In genomic region chr16:55118701-55119260, GRCh38 we compare ENCODE assay signal across 25 cellular contexts.
DNase-seq lines count a peak whose midpoint lies in the region; FAIRE-seq and TF ChIP-seq lines count a peak whose summit lies in the region.
"Had no signal": no experiment of that assay in that cellular context is flagged by ENCODE, and none has a peak within 500 bp of the region (broad histone marks: within the 10 kb centered on the region; RNA-seq: fewer than 3 reads in every experiment).

No MANE protein-coding gene starts in this region.

- peak overlapping the region in 4 of 11 experiments; percentile 29 to 64 (median 54); a peak in 5 of 22 replicates for H3K27ac ChIP-seq in BLaER1 treated with 17β-estradiol and CSF1 and Interleukin-3, amounts not matched to agents 10 nM and 100 nM
- no peak overlapping the region for H3K27ac ChIP-seq in endodermal cell (ENCODE audit: low read depth, low read length)
- no peak overlapping the region for H3K27ac ChIP-seq in neuronal stem cell (replicated peaks; ENCODE audit: low read length)
- peak overlapping the region; percentile 34 to 50 for H3K27ac ChIP-seq in tibial artery

- H3K27me3 Mint-ChIP-seq in endodermal cell (ENCODE audit: insufficient read depth) (peaks cover 9% of the 10 kb centered on the region), HFFc6 (ENCODE audit: insufficient read depth) (peaks cover 1% of the 10 kb centered on the region; the same call in 1 of the 2 replicates)
- H3K27me3 Mint-ChIP-seq: CD4-positive, alpha-beta memory T cell; CD4-positive, CD25-positive, alpha-beta regulatory T cell had no signal

- H4K8ac ChIP-seq in neuronal stem cell (ENCODE audit: low read depth, low read length) = no peak overlapping the region

- H3K18ac ChIP-seq in neuronal stem cell (ENCODE audit: low read length) = peak overlapping the region; percentile 21

- H2BK15ac ChIP-seq in neuronal stem cell (ENCODE audit: low read length) = no peak overlapping the region

- H3K27ac Mint-ChIP-seq in endodermal cell = no peak overlapping the region
- no peak overlapping the region for H3K27ac Mint-ChIP-seq in HFFc6
- H3K27ac Mint-ChIP-seq: CD14-positive monocyte; CD4-positive, CD25-positive, alpha-beta regulatory T cell; CD8-positive, alpha-beta memory T cell had no signal

- H3K79me1 ChIP-seq in neuronal stem cell (ENCODE audit: low read depth, low read length) = no peaks in the 10 kb centered on the region

- no peaks in the 10 kb centered on the region for H3K36me3 ChIP-seq in BLaER1 treated with 17β-estradiol and CSF1 and Interleukin-3, amounts not matched to agents 10 nM and 100 nM
- no peaks in the 10 kb centered on the region for H3K36me3 ChIP-seq in endodermal cell (ENCODE audit: control insufficient read depth, insufficient read depth, low read length)
- H3K36me3 ChIP-seq in neuronal stem cell (replicated peaks in 1 of 2; ENCODE audit: control insufficient read depth in 2 of 2, insufficient read depth in 2 of 2, low read length in 2 of 2) = no peaks in the 10 kb centered on the region
- no peaks in the 10 kb centered on the region for H3K36me3 ChIP-seq in tibial artery
- H3K36me3 ChIP-seq: BE2C had no signal

- H2BK12ac ChIP-seq in neuronal stem cell (ENCODE audit: low read length) = no peak overlapping the region

- no peak overlapping the region for H2AFZ ChIP-seq in neuronal stem cell (ENCODE audit: low read length)

- H2AK5ac ChIP-seq in neuronal stem cell (ENCODE audit: low read depth, low read length) = no peak overlapping the region

- H3K36me3 Mint-ChIP-seq in endodermal cell (ENCODE audit: low read depth) = no peaks in the 10 kb centered on the region
- H3K36me3 Mint-ChIP-seq in HFFc6 (ENCODE audit: low read depth) = no peaks in the 10 kb centered on the region
- H3K36me3 Mint-ChIP-seq: CD14-positive monocyte; CD4-positive, alpha-beta memory T cell; CD4-positive, CD25-positive, alpha-beta regulatory T cell; CD8-positive, alpha-beta memory T cell had no signal

- H3K4me1 ChIP-seq in BLaER1 treated with 17β-estradiol and CSF1 and Interleukin-3, amounts not matched to agents 10 nM and 100 nM = peaks cover 16 to 81% (median 74%) of the 10 kb centered on the region in 10 experiments
- H3K4me1 ChIP-seq in endodermal cell (ENCODE audit: control insufficient read depth, insufficient read depth, low read length) (no peaks in the 10 kb centered on the region), neuronal stem cell (ENCODE audit: control insufficient read depth in 2 of 2, insufficient read depth in 1 of 2, low read depth in 1 of 2, low read length in 2 of 2) (no peaks in the 10 kb centered on the region), tibial artery (peaks cover 0 to 21% (median 10%) of the 10 kb centered on the region in 4 donors)
- H3K4me1 ChIP-seq: BE2C, Caco-2 had no signal

- WGBS in endodermal cell (ENCODE audit: insufficient coverage in 1 of 2, insufficient read length in 1 of 2), 2 experiments = 92 to 98% methylated on average over 8 to 10 of the region's 10 CpGs
- no CpG with 5 or more reads among the region's 10 CpGs for WGBS in neuronal stem cell (ENCODE audit: extremely low coverage in 2 of 2, insufficient read length in 2 of 2, insufficient replicate concordance in 1 of 2), 2 donors

- intact Hi-C loops in tibial artery (cut with DNase I; ENCODE audit: low total_unique reads) = no loop called here

- H2BK120ac ChIP-seq in neuronal stem cell (ENCODE audit: low read depth, low read length) = no peak overlapping the region

- peaks cover 0 to 10% (median 0%) of the 10 kb centered on the region in 11 experiments; a peak in 1 of 22 replicates for H3K27me3 ChIP-seq in BLaER1 treated with 17β-estradiol and CSF1 and Interleukin-3, amounts not matched to agents 10 nM and 100 nM
- H3K27me3 ChIP-seq in endodermal cell (ENCODE audit: control insufficient read depth, insufficient read depth, low read length, poor library complexity, severe bottlenecking) (no peaks in the 10 kb centered on the region), neuronal stem cell (ENCODE audit: control insufficient read depth in 3 of 3, insufficient read depth in 3 of 3, low read depth in 1 of 3, low read length in 3 of 3) (no peaks in the 10 kb centered on the region), tibial artery (no peaks in the 10 kb centered on the region)
- H3K27me3 ChIP-seq: BE2C had no signal

- no peak overlapping the region for H3K4ac ChIP-seq in neuronal stem cell (ENCODE audit: low read length)

- H2BK5ac ChIP-seq in neuronal stem cell (ENCODE audit: low read length) = no peak overlapping the region

- peak overlapping the region in 3 of 11 experiments; percentile 1 to 54 (median 35); a peak in 5 of 22 replicates for H3K9ac ChIP-seq in BLaER1 treated with 17β-estradiol and CSF1 and Interleukin-3, amounts not matched to agents 10 nM and 100 nM
- no peak overlapping the region for H3K9ac ChIP-seq in endodermal cell (ENCODE audit: extremely low read depth, low read length, poor library complexity, severe bottlenecking)
- H3K9ac ChIP-seq in neuronal stem cell (ENCODE audit: low read depth, low read length, poor library complexity) = no peak overlapping the region

- peaks cover 7 to 17% (median 11%) of the 10 kb centered on the region in 11 experiments; a peak in 20 of 22 replicates for H3K9me3 ChIP-seq in BLaER1 treated with 17β-estradiol and CSF1 and Interleukin-3, amounts not matched to agents 10 nM and 100 nM (replicated peaks in 1 of 11)
- H3K9me3 ChIP-seq in endodermal cell (ENCODE audit: control insufficient read depth, low read length) (no peaks in the 10 kb centered on the region), neuronal stem cell (replicated peaks in 1 of 2; ENCODE audit: control insufficient read depth in 2 of 2, insufficient read depth in 1 of 2, low read depth in 1 of 2, low read length in 2 of 2) (peaks cover 0 to 2% of the 10 kb centered on the region in 2 donors), tibial artery (peaks cover 0 to 12% (median 6%) of the 10 kb centered on the region in 3 donors)
- H3K9me3 ChIP-seq: BE2C had no signal

- peak overlapping the region in 9 of 11 experiments; percentile 43 to 82 (median 73); a peak in 18 of 22 replicates for H3K4me2 ChIP-seq in BLaER1 treated with 17β-estradiol and CSF1 and Interleukin-3, amounts not matched to agents 10 nM and 100 nM
- no peak overlapping the region for H3K4me2 ChIP-seq in neuronal stem cell (ENCODE audit: insufficient read depth, low read length, poor library complexity, severe bottlenecking)

- H3K9me3 Mint-ChIP-seq in endodermal cell (peaks cover 2% of the 10 kb centered on the region), HFFc6 (peaks cover 17% of the 10 kb centered on the region)

- peak; percentile 37 for TF ChIP-seq CTCF in endodermal cell (conservative IDR thresholded peaks at IDR 0.05)
- no peak for TF ChIP-seq CTCF in tibial artery (IDR thresholded peaks at IDR 0.05)
- no peak for TF ChIP-seq CTCF in HFFc6 (IDR thresholded peaks at IDR 0.05)

- H3K4me3 ChIP-seq in BLaER1 treated with 17β-estradiol and CSF1 and Interleukin-3, amounts not matched to agents 10 nM and 100 nM = no peak overlapping the region
- H3K4me3 ChIP-seq in endodermal cell (ENCODE audit: low read length) = no peak overlapping the region
- no peak overlapping the region for H3K4me3 ChIP-seq in neuronal stem cell (ENCODE audit: low read length in 2 of 2)
- no peak overlapping the region for H3K4me3 ChIP-seq in tibial artery

- H3K14ac ChIP-seq in neuronal stem cell (ENCODE audit: low read length) = peak overlapping the region; percentile 15

- FAIRE-seq in HTR-8/SVneo (lab: Jason Lieb, UNC) = no peak
- FAIRE-seq: A204.1, D721Med, G401.6, GM12891, GM19239 had no signal

- H3K4me1 Mint-ChIP-seq in endodermal cell (no peaks in the 10 kb centered on the region), HFFc6 (ENCODE audit: low read depth) (no peaks in the 10 kb centered on the region; the same call in 1 of the 2 replicates)
- H3K4me1 Mint-ChIP-seq: CD14-positive monocyte; CD4-positive, alpha-beta memory T cell; CD4-positive, CD25-positive, alpha-beta regulatory T cell; CD8-positive, alpha-beta memory T cell had no signal

- H3K23ac ChIP-seq in neuronal stem cell (ENCODE audit: low read depth, low read length, poor library complexity) = no peak overlapping the region

- no peak overlapping the region for H4K91ac ChIP-seq in neuronal stem cell (ENCODE audit: low read depth, low read length, poor library complexity)

- H4K20me1 ChIP-seq in BLaER1 treated with 17β-estradiol and CSF1 and Interleukin-3, amounts not matched to agents 10 nM and 100 nM = peaks cover 0 to 15% (median 0%) of the 10 kb centered on the region in 11 experiments; a peak in 2 of 22 replicates

- H3K4me3 Mint-ChIP-seq in endodermal cell (no peak overlapping the region), HFFc6 (no peak overlapping the region)
- H3K4me3 Mint-ChIP-seq: CD14-positive monocyte; CD4-positive, alpha-beta memory T cell; CD4-positive, CD25-positive, alpha-beta regulatory T cell; CD8-positive, alpha-beta memory T cell had no signal

- DNase-seq in endodermal cell = no peak
- no peak for DNase-seq in neuronal stem cell (ENCODE audit: low spot score)
- DNase-seq in tibial artery = peak in 1 of 2 donors; percentile 57
- no peak for DNase-seq in HFFc6
- no peak for DNase-seq in epidermal melanocyte (ENCODE audit: insufficient read length, low spot score)
- no peak for DNase-seq in HTR-8/SVneo (ENCODE audit: insufficient read length, low spot score)
- no peak for DNase-seq in COR-L47 (lab: John Stamatoyannopoulos, UW)
- DNase-seq: 8988T; ACHN; BE2C; C1 segment of cervical spinal cord; Caco-2; Calu3; CD4-positive, alpha-beta memory T cell; CD4-positive, CD25-positive, alpha-beta regulatory T cell; CD8-positive, alpha-beta memory T cell; DMS79 treated with DMSO at 0.1 percent for 48 hours; GF-D8 had no signal

Comparison
In these comparisons a context has a peak if more than half of its experiments do, and no peak if none do; other contexts are left out.
1. H3K27ac ChIP-seq: peak in tibial artery (2 of 2); none in endodermal cell (single experiment) and neuronal stem cell (single experiment).